ENCODE assay signal across 19 cellular contexts in genomic region chr18:76145968-76146367, GRCh38.
DNase-seq lines count a peak whose midpoint lies in the region; ATAC-seq lines count a peak whose summit lies in the region.
"Had no signal": no experiment of that assay in that cellular context is flagged by ENCODE, and none has a peak within 500 bp of the region (broad histone marks: within the 10 kb centered on the region; RNA-seq: fewer than 3 reads in every experiment).

No MANE protein-coding gene starts in this region.

- no peak for ATAC-seq in HG02884 (IDR thresholded peaks at IDR 0.05; ENCODE audit: unreplicated experiment)
- ATAC-seq in GM21723 (IDR thresholded peaks at IDR 0.05; ENCODE audit: unreplicated experiment) = no peak
- ATAC-seq: Right ventricle myocardium inferior had no signal

- DNase-seq in NCI-H748 (lab: John Stamatoyannopoulos, UW; ENCODE audit: unreplicated experiment) (peak; percentile 22), NCI-H748 treated with DMSO at 0.1 percent for 48 hours (lab: John Stamatoyannopoulos, UW) (no peak), NCI-H2081 treated with DMSO at 0.1 percent for 48 hours (lab: John Stamatoyannopoulos, UW) (peak; percentile 12), left kidney (ENCODE audit: low read depth, low spot score) (peak; percentile 55)
- no peak for DNase-seq in stimulated activated CD4-positive, alpha-beta T cell treated with anti-CD3 and anti-CD28 coated beads, Interleukin-4, amount 100 ng/mL, for 24 hours
- DNase-seq: CD8-positive, alpha-beta memory T cell; DMS53; EL; GF-D8; HCEC 1CT; KBM-7; NCI-H1092 treated with DMSO at 0.1 percent for 48 hours; NCI-H1436 treated with DMSO at 0.1 percent for 48 hours; NCI-H2029 treated with DMSO at 0.1 percent for 48 hours; OCI-M1; T-helper 1 cell had no signal

Comparison
In these comparisons a context has a peak if more than half of its experiments do, and no peak if none do; other contexts are left out.
1. DNase-seq: peak in NCI-H748 (single experiment), NCI-H2081 treated with DMSO at 0.1 percent for 48 hours (single experiment) and left kidney (single experiment); none in NCI-H748 treated with DMSO at 0.1 percent for 48 hours (single experiment) and stimulated activated CD4-positive, alpha-beta T cell treated with anti-CD3 and anti-CD28 coated beads, Interleukin-4, amount 100 ng/mL, for 24 hours (single experiment).